Comparison of ENCODE assay signal across 22 cellular contexts in genomic region chr5:141672856-141673813, GRCh38. TPM values are rescaled to one million over a fixed set of nuclear protein-coding genes. Genes with fewer than 3 reads are reported as not detected.
DNase-seq lines count a peak whose midpoint lies in the region; ATAC-seq and TF ChIP-seq lines count a peak whose summit lies in the region.
"Had no signal": no experiment of that assay in that cellular context is flagged by ENCODE, and none has a peak within 500 bp of the region (broad histone marks: within the 10 kb centered on the region; RNA-seq: fewer than 3 reads in every experiment).

No MANE protein-coding gene starts in this region.

- H3K9me3 Mint-ChIP-seq in activated CD4-positive, alpha-beta T cell treated with anti-CD3 and anti-CD28 coated beads, Interleukin-2, amount 10 ng/mL, durations not matched to agents 7 days and 5 days: no peaks in the 10 kb centered on the region
- H3K9me3 Mint-ChIP-seq: activated naive CD4-positive, alpha-beta T cell treated with anti-CD3 and anti-CD28 coated beads, Interleukin-2, amount 10 ng/mL, durations not matched to agents 7 days and 5 days; CD4-positive, alpha-beta T cell; HFFc6; stimulated activated naive CD8-positive, alpha-beta T cell treated with anti-CD3 and anti-CD28 coated beads, Interleukin-15, amount 100 ng/mL, for 72 hours had no signal

- intact Hi-C loops in right cardiac atrium (cut with DNase I) (no loop called here), thyroid gland (cut with DNase I) (no loop called here)

- no peak for DNase-seq in activated CD4-positive, alpha-beta T cell treated with anti-CD3 and anti-CD28 coated beads, Interleukin-2, amount 10 ng/mL, durations not matched to agents 7 days and 5 days
- no peak for DNase-seq in activated CD4-positive, alpha-beta T cell treated with anti-CD3 and anti-CD28 coated beads for 1 hour
- DNase-seq in OCI-M1 (lab: John Stamatoyannopoulos, UW): peak; percentile 56
- DNase-seq in right cardiac atrium: peak in 2 of 3 donors; percentile 73 to 78
- peak; percentile 18 to 67 for DNase-seq in thyroid gland
- DNase-seq in AG08396 (ENCODE audit: low spot score): no peak
- DNase-seq in activated CD4-positive, alpha-beta T cell treated with anti-CD3 and anti-CD28 coated beads, Interleukin-2, amount 50 U/mL, for 1 hour: no peak
- no peak for DNase-seq in mucosa of gallbladder (ENCODE audit: low spot score)
- DNase-seq: ACHN; activated CD4-positive, alpha-beta T cell treated with anti-CD3 and anti-CD28 coated beads for 4 hours; activated naive CD4-positive, alpha-beta T cell treated with anti-CD3 and anti-CD28 coated beads, Interleukin-2, amount 10 ng/mL, durations not matched to agents 7 days and 5 days; CD4-positive, alpha-beta T cell; EL; HFFc6; left colon; MV-4-11; psoas muscle; stimulated activated naive CD8-positive, alpha-beta T cell treated with anti-CD3 and anti-CD28 coated beads, Interleukin-15, amount 100 ng/mL, for 72 hours; T-helper 9 cell; uterus had no signal

- H3K4me3 ChIP-seq in right cardiac atrium (ENCODE audit: low read length): no peak overlapping the region
- no peak overlapping the region for H3K4me3 ChIP-seq in thyroid gland (replicated peaks in 1 of 3)
- H3K4me3 ChIP-seq: psoas muscle, SJSA1, uterus had no signal

- no peaks in the 10 kb centered on the region for H3K36me3 Mint-ChIP-seq in activated CD4-positive, alpha-beta T cell treated with anti-CD3 and anti-CD28 coated beads, Interleukin-2, amount 10 ng/mL, durations not matched to agents 7 days and 5 days (ENCODE audit: low read depth)
- H3K36me3 Mint-ChIP-seq: activated naive CD4-positive, alpha-beta T cell treated with anti-CD3 and anti-CD28 coated beads, Interleukin-2, amount 10 ng/mL, durations not matched to agents 7 days and 5 days had no signal

- no peak for TF ChIP-seq POLR2A in thyroid gland (IDR thresholded peaks at IDR 0.05)

- H3K4me3 Mint-ChIP-seq in activated CD4-positive, alpha-beta T cell treated with anti-CD3 and anti-CD28 coated beads, Interleukin-2, amount 10 ng/mL, durations not matched to agents 7 days and 5 days: no peak overlapping the region
- H3K4me3 Mint-ChIP-seq: activated naive CD4-positive, alpha-beta T cell treated with anti-CD3 and anti-CD28 coated beads, Interleukin-2, amount 10 ng/mL, durations not matched to agents 7 days and 5 days; CD4-positive, alpha-beta T cell; HFFc6; IgD-negative memory B cell; stimulated activated naive CD8-positive, alpha-beta T cell treated with anti-CD3 and anti-CD28 coated beads, Interleukin-15, amount 100 ng/mL, for 72 hours had no signal

- H3K9me3 ChIP-seq in right cardiac atrium (ENCODE audit: control insufficient read depth, low read length) (no peaks in the 10 kb centered on the region), thyroid gland (no peaks in the 10 kb centered on the region)
- H3K9me3 ChIP-seq: psoas muscle, uterus had no signal

- ATAC-seq in right cardiac atrium: peak; percentile 62 to 65
- ATAC-seq: left colon; psoas muscle; stimulated activated naive CD8-positive, alpha-beta T cell treated with anti-CD3 and anti-CD28 coated beads, Interleukin-15, amount 100 ng/mL, for 72 hours had no signal

- peaks cover under 1% of the 10 kb centered on the region for H3K27me3 Mint-ChIP-seq in activated CD4-positive, alpha-beta T cell treated with anti-CD3 and anti-CD28 coated beads, Interleukin-2, amount 10 ng/mL, durations not matched to agents 7 days and 5 days
- H3K27me3 Mint-ChIP-seq: CD4-positive, alpha-beta T cell; stimulated activated naive CD8-positive, alpha-beta T cell treated with anti-CD3 and anti-CD28 coated beads, Interleukin-15, amount 100 ng/mL, for 72 hours had no signal

- no peak overlapping the region for H3K27ac ChIP-seq in right cardiac atrium (ENCODE audit: low read length)
- no peak overlapping the region for H3K27ac ChIP-seq in thyroid gland
- H3K27ac ChIP-seq: psoas muscle, SJSA1, uterus had no signal

- WGBS in right cardiac atrium: 68% methylated on average over 19 of the region's 19 CpGs
- 22 to 63% methylated on average over 10 to 14 of the region's 19 CpGs for WGBS in thyroid gland, 2 donors

- CTCF ChIA-PET in activated CD4-positive, alpha-beta T cell treated with anti-CD3 and anti-CD28 coated beads, Interleukin-2, amount 10 ng/mL, durations not matched to agents 7 days and 5 days (lab: Charles Lee): interaction anchor here (0.5 to 2.1 kb wide), 5 partner anchors 10 to 346 kb away, joined by 3 to 6 read pairs (median 4); no protein-coding TSS in a partner anchor

- POLR2A ChIA-PET in activated CD4-positive, alpha-beta T cell treated with anti-CD3 and anti-CD28 coated beads, Interleukin-2, amount 10 ng/mL, durations not matched to agents 7 days and 5 days (lab: Charles Lee): no interaction called here

- no peaks in the 10 kb centered on the region for H3K27me3 ChIP-seq in right cardiac atrium (ENCODE audit: control insufficient read depth, insufficient read depth)
- H3K27me3 ChIP-seq in thyroid gland: no peaks in the 10 kb centered on the region
- H3K27me3 ChIP-seq: SJSA1, uterus had no signal

- no peaks in the 10 kb centered on the region for H3K4me1 Mint-ChIP-seq in activated CD4-positive, alpha-beta T cell treated with anti-CD3 and anti-CD28 coated beads, Interleukin-2, amount 10 ng/mL, durations not matched to agents 7 days and 5 days
- H3K4me1 Mint-ChIP-seq: activated naive CD4-positive, alpha-beta T cell treated with anti-CD3 and anti-CD28 coated beads, Interleukin-2, amount 10 ng/mL, durations not matched to agents 7 days and 5 days; IgD-negative memory B cell; stimulated activated naive CD8-positive, alpha-beta T cell treated with anti-CD3 and anti-CD28 coated beads, Interleukin-15, amount 100 ng/mL, for 72 hours had no signal

- peak overlapping the region; percentile 20 for H3K27ac Mint-ChIP-seq in activated CD4-positive, alpha-beta T cell treated with anti-CD3 and anti-CD28 coated beads, Interleukin-2, amount 10 ng/mL, durations not matched to agents 7 days and 5 days
- H3K27ac Mint-ChIP-seq: activated naive CD4-positive, alpha-beta T cell treated with anti-CD3 and anti-CD28 coated beads, Interleukin-2, amount 10 ng/mL, durations not matched to agents 7 days and 5 days; CD4-positive, alpha-beta T cell; HFFc6; IgD-negative memory B cell had no signal

- H3K4me1 ChIP-seq in right cardiac atrium (ENCODE audit: control insufficient read depth, insufficient read depth, low read length) (no peaks in the 10 kb centered on the region), thyroid gland (peaks cover 0 to 9% of the 10 kb centered on the region in 2 donors)
- H3K4me1 ChIP-seq: psoas muscle, SJSA1, uterus had no signal

- TF ChIP-seq CTCF in thyroid gland (IDR thresholded peaks at IDR 0.05): no peak

- H3K36me3 ChIP-seq in thyroid gland: no peaks in the 10 kb centered on the region
- H3K36me3 ChIP-seq: uterus had no signal

RNA-seq across cellular contexts. Expression of gene ARAP3, which starts 8.9 kb away (rescaled TPM):
- 1 to 10 TPM; 4.2 to 4.6 TPM for total RNA-seq in activated CD4-positive, alpha-beta T cell treated with anti-CD3 and anti-CD28 coated beads, Interleukin-2, amount 10 ng/mL, durations not matched to agents 7 days and 5 days
- 10 to 100 TPM; 13.6 to 18.8 (median 17.4) TPM for total RNA-seq in right cardiac atrium
- polyA plus RNA-seq in right cardiac atrium: 12.4 TPM
- total RNA-seq in thyroid gland: 10 to 100 TPM in 1 of 4 donors, 1 to 10 TPM in 3; 5.4 to 11.7 (median 8.3) TPM
- 24.2 TPM for total RNA-seq in mucosa of gallbladder
- polyA plus RNA-seq: IgD-negative memory B cell had no signal

RNA-seq across cellular contexts. Expression of gene FCHSD1, which starts 21.9 kb away (rescaled TPM):
- 10 to 100 TPM; 58.0 to 59.3 TPM for total RNA-seq in activated CD4-positive, alpha-beta T cell treated with anti-CD3 and anti-CD28 coated beads, Interleukin-2, amount 10 ng/mL, durations not matched to agents 7 days and 5 days
- total RNA-seq in right cardiac atrium (1 to 10 TPM; 3.8 to 6.7 (median 5.1) TPM), thyroid gland (10 to 100 TPM; 15.2 to 28.3 (median 22.7) TPM), mucosa of gallbladder (62.0 TPM)
- polyA plus RNA-seq in right cardiac atrium: 4.3 TPM

RNA-seq across cellular contexts. Expression of gene RELL2, which starts 36.3 kb away (rescaled TPM):
- total RNA-seq in activated CD4-positive, alpha-beta T cell treated with anti-CD3 and anti-CD28 coated beads, Interleukin-2, amount 10 ng/mL, durations not matched to agents 7 days and 5 days: 10 to 100 TPM; 25.1 to 26.9 TPM
- 1 to 10 TPM; 1.2 to 2.0 (median 1.3) TPM for total RNA-seq in right cardiac atrium
- polyA plus RNA-seq in right cardiac atrium: 1.5 TPM
- 1 to 10 TPM; 2.4 to 5.7 (median 4.6) TPM for total RNA-seq in thyroid gland
- 10.2 TPM for total RNA-seq in mucosa of gallbladder

RNA-seq across cellular contexts. Expression of gene HDAC3, which starts 36.5 kb away (rescaled TPM):
- 10 to 100 TPM; 70.2 to 73.9 TPM for total RNA-seq in activated CD4-positive, alpha-beta T cell treated with anti-CD3 and anti-CD28 coated beads, Interleukin-2, amount 10 ng/mL, durations not matched to agents 7 days and 5 days
- total RNA-seq in right cardiac atrium (10 to 100 TPM; 25.4 to 35.0 (median 28.0) TPM), thyroid gland (10 to 100 TPM; 44.2 to 62.7 (median 54.6) TPM), mucosa of gallbladder (43.3 TPM)
- 28.8 TPM for polyA plus RNA-seq in right cardiac atrium

RNA-seq across cellular contexts. Expression of gene DIAPH1, which starts 54.3 kb away (rescaled TPM):
- 100 to 1,000 TPM; 297 to 302 TPM for total RNA-seq in activated CD4-positive, alpha-beta T cell treated with anti-CD3 and anti-CD28 coated beads, Interleukin-2, amount 10 ng/mL, durations not matched to agents 7 days and 5 days
- 10 to 100 TPM; 15.8 to 53.0 (median 19.2) TPM for total RNA-seq in right cardiac atrium
- 11.8 TPM for polyA plus RNA-seq in right cardiac atrium
- total RNA-seq in thyroid gland: 100 to 1,000 TPM in 1 of 4 donors, 10 to 100 TPM in 3; 82.1 to 103 (median 89.7) TPM
- total RNA-seq in mucosa of gallbladder: 85.9 TPM

Comparison
In these comparisons a context has a peak if more than half of its experiments do, and no peak if none do; other contexts are left out.
1. DNase-seq: peak in OCI-M1 (single experiment), right cardiac atrium (2 of 3) and thyroid gland (2 of 2); none in activated CD4-positive, alpha-beta T cell treated with anti-CD3 and anti-CD28 coated beads, Interleukin-2, amount 10 ng/mL, durations not matched to agents 7 days and 5 days (single experiment), activated CD4-positive, alpha-beta T cell treated with anti-CD3 and anti-CD28 coated beads for 1 hour (single experiment), AG08396 (single experiment), activated CD4-positive, alpha-beta T cell treated with anti-CD3 and anti-CD28 coated beads, Interleukin-2, amount 50 U/mL, for 1 hour (single experiment) and mucosa of gallbladder (single experiment).